ENCODE assay signal across 10 cellular contexts in genomic region chr7:35714862-35715261, GRCh38. TPM values are rescaled to one million over a fixed set of nuclear protein-coding genes. Genes with fewer than 3 reads are reported as not detected.
DNase-seq lines count a peak whose midpoint lies in the region; ATAC-seq and TF ChIP-seq lines count a peak whose summit lies in the region.
"Had no signal": no experiment of that assay in that cellular context is flagged by ENCODE, and none has a peak within 500 bp of the region (broad histone marks: within the 10 kb centered on the region; RNA-seq: fewer than 3 reads in every experiment).

No MANE protein-coding gene starts in this region.

- CTCF ChIA-PET in activated B cell treated with CpG ODN at 0.5 μM for 24 hours (lab: Charles Lee): interaction anchor here (1.3 to 2.5 kb wide), 2 partner anchors 10 to 13 kb away, joined by 6 to 8 read pairs; no protein-coding TSS in a partner anchor

- H3K4me1 Mint-ChIP-seq in GM23338: peaks cover 10% of the 10 kb centered on the region
- peaks cover 31% of the 10 kb centered on the region for H3K4me1 Mint-ChIP-seq in activated B cell treated with CpG ODN at 0.5 μM for 24 hours
- peaks cover 5% of the 10 kb centered on the region for H3K4me1 Mint-ChIP-seq in T-helper 17 cell

- H3K18ac ChIP-seq in mesendoderm (ENCODE audit: low read length): no peak overlapping the region
- no peak overlapping the region for H3K18ac ChIP-seq in neuronal stem cell (ENCODE audit: low read length)

- no peak overlapping the region for H3K56ac ChIP-seq in mesendoderm (ENCODE audit: low read length)

- H2BK5ac ChIP-seq in mesendoderm (ENCODE audit: low read length) (no peak overlapping the region), neuronal stem cell (ENCODE audit: low read length) (no peak overlapping the region)

- H2AK5ac ChIP-seq in mesendoderm (ENCODE audit: low read length) (no peak overlapping the region), neuronal stem cell (ENCODE audit: low read depth, low read length) (no peak overlapping the region)

- H3K27me3 ChIP-seq in GM23338 (ENCODE audit: insufficient read depth): no peaks in the 10 kb centered on the region
- H3K27me3 ChIP-seq in mesendoderm (ENCODE audit: insufficient read depth, low read length, poor library complexity): no peaks in the 10 kb centered on the region
- no peaks in the 10 kb centered on the region for H3K27me3 ChIP-seq in adrenal gland
- H3K27me3 ChIP-seq in neuronal stem cell (ENCODE audit: control insufficient read depth in 3 of 3, insufficient read depth in 3 of 3, low read depth in 1 of 3, low read length in 3 of 3): no peaks in the 10 kb centered on the region

- no peak overlapping the region for H2BK12ac ChIP-seq in neuronal stem cell (ENCODE audit: low read length)

- intact Hi-C loops in activated B cell treated with CpG ODN at 0.5 μM for 24 hours (cut with micrococcal nuclease) (loop anchor here (1.0 kb wide), 1 partner anchor 14 kb away; no protein-coding TSS in a partner anchor), adrenal gland (cut with DNase I) (loop anchor here in 1 of 2 donors (5.0 kb wide), 1 partner anchor 192 kb away; no protein-coding TSS in a partner anchor)

- no CpG with 5 or more reads among the region's 1 CpG for WGBS in mesendoderm (ENCODE audit: extremely low coverage, insufficient coverage, low lambda C conversion rate)
- 89 to 100% (median 94%) methylated on average over 1 of the region's 1 CpG for WGBS in adrenal gland, 4 donors
- WGBS in neuronal stem cell (ENCODE audit: extremely low coverage in 2 of 2, insufficient read length in 2 of 2, insufficient replicate concordance in 1 of 2), 2 donors: no CpG with 5 or more reads among the region's 1 CpG

- no peak overlapping the region for H3K23ac ChIP-seq in mesendoderm (ENCODE audit: low read length)
- no peak overlapping the region for H3K23ac ChIP-seq in neuronal stem cell (ENCODE audit: low read depth, low read length, poor library complexity)

- H3K36me3 ChIP-seq in GM23338 (ENCODE audit: insufficient read depth): no peaks in the 10 kb centered on the region
- H3K36me3 ChIP-seq in mesendoderm (ENCODE audit: control insufficient read depth, insufficient read depth, low read length): no peaks in the 10 kb centered on the region
- H3K36me3 ChIP-seq in adrenal gland (replicated peaks in 1 of 2): no peaks in the 10 kb centered on the region
- no peaks in the 10 kb centered on the region for H3K36me3 ChIP-seq in neuronal stem cell (replicated peaks in 1 of 2; ENCODE audit: control insufficient read depth in 2 of 2, insufficient read depth in 2 of 2, low read length in 2 of 2)

- H3K4me2 ChIP-seq in GM23338 (no peak overlapping the region), mesendoderm (ENCODE audit: low read length) (no peak overlapping the region), neuronal stem cell (ENCODE audit: insufficient read depth, low read length, poor library complexity, severe bottlenecking) (no peak overlapping the region)

- DNase-seq in G401 (ENCODE audit: low spot score) (peak; percentile 72), GM23338 (ENCODE audit: low spot score) (peak; percentile 9), activated B cell treated with CpG ODN at 0.5 μM for 24 hours (no peak), mesendoderm (peak; percentile 50), adrenal gland (no peak), T-helper 17 cell (no peak), neuronal stem cell (ENCODE audit: low spot score) (no peak), SKM-1 (lab: John Stamatoyannopoulos, UW; ENCODE audit: unreplicated experiment) (no peak)
- DNase-seq: amniotic stem cell, NCI-H2081 had no signal

- H3K14ac ChIP-seq in neuronal stem cell (ENCODE audit: low read length): no peak overlapping the region

- H3K9me3 ChIP-seq in adrenal gland (replicated peaks in 1 of 3) (no peaks in the 10 kb centered on the region), T-helper 17 cell (ENCODE audit: control insufficient read depth, low read length, poor library complexity, severe bottlenecking) (no peaks in the 10 kb centered on the region), neuronal stem cell (replicated peaks in 1 of 2; ENCODE audit: control insufficient read depth in 2 of 2, insufficient read depth in 1 of 2, low read depth in 1 of 2, low read length in 2 of 2) (no peaks in the 10 kb centered on the region)

- H2BK15ac ChIP-seq in mesendoderm (replicated peaks; ENCODE audit: low read depth) (no peak overlapping the region), neuronal stem cell (ENCODE audit: low read length) (no peak overlapping the region)

- H3K4me3 Mint-ChIP-seq in GM23338 (no peak overlapping the region), activated B cell treated with CpG ODN at 0.5 μM for 24 hours (no peak overlapping the region), T-helper 17 cell (no peak overlapping the region)

- H3K9me2 ChIP-seq in GM23338 (ENCODE audit: insufficient read depth): no peaks in the 10 kb centered on the region

- H3K9me3 Mint-ChIP-seq in GM23338: no peaks in the 10 kb centered on the region
- H3K9me3 Mint-ChIP-seq in activated B cell treated with CpG ODN at 0.5 μM for 24 hours: no peaks in the 10 kb centered on the region

- H3K27me3 Mint-ChIP-seq in GM23338 (ENCODE audit: insufficient read depth, low read depth, poor library complexity) (peaks cover 2% of the 10 kb centered on the region), activated B cell treated with CpG ODN at 0.5 μM for 24 hours (no peaks in the 10 kb centered on the region), T-helper 17 cell (peaks cover 9% of the 10 kb centered on the region)

- no peaks in the 10 kb centered on the region for H4K20me1 ChIP-seq in GM23338 (replicated peaks; ENCODE audit: insufficient read depth)

- H3K79me2 ChIP-seq in GM23338 (replicated peaks; ENCODE audit: insufficient read depth) (no peaks in the 10 kb centered on the region), mesendoderm (ENCODE audit: control insufficient read depth, insufficient read depth, low read length) (no peaks in the 10 kb centered on the region)

- H3K9ac ChIP-seq in mesendoderm (ENCODE audit: low read length) (no peak overlapping the region), neuronal stem cell (ENCODE audit: low read depth, low read length, poor library complexity) (no peak overlapping the region)

- H4K5ac ChIP-seq in mesendoderm (ENCODE audit: low read length): no peak overlapping the region

- no peak for TF ChIP-seq POLR2A in adrenal gland (IDR thresholded peaks at IDR 0.05)

- H3K79me1 ChIP-seq in mesendoderm (ENCODE audit: low read length): no peaks in the 10 kb centered on the region
- no peaks in the 10 kb centered on the region for H3K79me1 ChIP-seq in neuronal stem cell (ENCODE audit: low read depth, low read length)

- H2AFZ ChIP-seq in GM23338: no peak overlapping the region
- H2AFZ ChIP-seq in neuronal stem cell (ENCODE audit: low read length): no peak overlapping the region

- no peak overlapping the region for H4K8ac ChIP-seq in mesendoderm (ENCODE audit: low read depth, low read length)
- no peak overlapping the region for H4K8ac ChIP-seq in neuronal stem cell (ENCODE audit: low read depth, low read length)

- no peaks in the 10 kb centered on the region for H3K36me3 Mint-ChIP-seq in GM23338 (ENCODE audit: low read depth)
- H3K36me3 Mint-ChIP-seq in activated B cell treated with CpG ODN at 0.5 μM for 24 hours (ENCODE audit: low read depth): no peaks in the 10 kb centered on the region
- peaks cover 5% of the 10 kb centered on the region for H3K36me3 Mint-ChIP-seq in T-helper 17 cell (ENCODE audit: low read depth)

- TF ChIP-seq CTCF in GM23338 (conservative IDR thresholded peaks at IDR 0.05; ENCODE audit: low read depth in 2 of 2) (peak in 1 of 2 experiments; percentile 47; a peak in 2 of 4 replicates), activated B cell treated with CpG ODN at 0.5 μM for 24 hours (IDR thresholded peaks at IDR 0.05) (no peak), adrenal gland (IDR thresholded peaks at IDR 0.05) (no peak)

- in situ Hi-C loops in G401 (cut with HindIII; ENCODE audit: low sequenced_read_pairs): no loop called here

- H3K4me3 ChIP-seq in GM23338 (no peak overlapping the region), mesendoderm (ENCODE audit: low read length) (no peak overlapping the region), adrenal gland (no peak overlapping the region), neuronal stem cell (ENCODE audit: low read length in 2 of 2) (no peak overlapping the region)

- ATAC-seq in GM23338 (peak; percentile 53), activated B cell treated with CpG ODN at 0.5 μM for 24 hours (ENCODE audit: low read depth) (peak; percentile 57), T-helper 17 cell (no peak)

- no peaks in the 10 kb centered on the region for H3K4me1 ChIP-seq in GM23338 (ENCODE audit: insufficient read depth)
- H3K4me1 ChIP-seq in mesendoderm (ENCODE audit: control insufficient read depth, low read depth, low read length): no peaks in the 10 kb centered on the region
- H3K4me1 ChIP-seq in adrenal gland (replicated peaks in 1 of 2): peaks cover 0 to 3% of the 10 kb centered on the region in 2 donors
- peaks cover 0 to 3% of the 10 kb centered on the region in 2 donors for H3K4me1 ChIP-seq in neuronal stem cell (ENCODE audit: control insufficient read depth in 2 of 2, insufficient read depth in 1 of 2, low read depth in 1 of 2, low read length in 2 of 2)

- no peak overlapping the region for H3K27ac ChIP-seq in GM23338 (ENCODE audit: low read depth)
- H3K27ac ChIP-seq in mesendoderm (ENCODE audit: low read depth, low read length): no peak overlapping the region
- H3K27ac ChIP-seq in adrenal gland: no peak overlapping the region
- H3K27ac ChIP-seq in neuronal stem cell (replicated peaks; ENCODE audit: low read length): no peak overlapping the region

- POLR2A ChIA-PET in activated B cell treated with CpG ODN at 0.5 μM for 24 hours (lab: Charles Lee): interaction anchor here (1.3 kb wide), 1 partner anchor 189 kb away, joined by 4 read pairs; no protein-coding TSS in a partner anchor

- no peak overlapping the region for H4K91ac ChIP-seq in neuronal stem cell (ENCODE audit: low read depth, low read length, poor library complexity)

- H3K4ac ChIP-seq in mesendoderm (ENCODE audit: low read depth, low read length) (no peak overlapping the region), neuronal stem cell (ENCODE audit: low read length) (no peak overlapping the region)

- no peak overlapping the region for H2BK120ac ChIP-seq in mesendoderm (ENCODE audit: low read depth, low read length)
- no peak overlapping the region for H2BK120ac ChIP-seq in neuronal stem cell (ENCODE audit: low read depth, low read length)

- H3K27ac Mint-ChIP-seq in GM23338 (no peak overlapping the region), activated B cell treated with CpG ODN at 0.5 μM for 24 hours (peak overlapping the region; percentile 59), T-helper 17 cell (no peak overlapping the region)

- no peaks in the 10 kb centered on the region for H3F3A ChIP-seq in GM23338 (replicated peaks; ENCODE audit: low read depth)

RNA-seq across cellular contexts. Expression of gene HERPUD2, which starts 19.9 kb away (rescaled TPM):
- total RNA-seq in G401 (2014; rRNA removed; shearing (Covaris generic)): 29.4 and 30.0 TPM in 2 replicates
- total RNA-seq in GM23338 (2014; rRNA removed; shearing (Covaris generic)): 7.7 and 12.0 TPM in 2 replicates
- 6.7 and 8.0 TPM in 2 replicates for polyA plus RNA-seq in GM23338 (2016; fragmentation: Nextera tagmentation; extraction: Ambion mirVana)
- total RNA-seq in activated B cell treated with CpG ODN at 0.5 μM for 24 hours: 26.2 and 31.5 TPM in 2 replicates
- polyA plus RNA-seq in mesendoderm (2013, experiment 1 of 2): 16.0 TPM
- polyA plus RNA-seq in mesendoderm (2013, experiment 2 of 2): 17.2 TPM
- 10 to 100 TPM; 10.8 to 37.4 (median 20.1) TPM for total RNA-seq in adrenal gland
- 10 to 100 TPM in 2 of 3 donors, 1 to 10 TPM in 1; 7.8 to 24.7 (median 15.9) TPM for polyA plus RNA-seq in adrenal gland
- 100 to 1,000 TPM in 1 of 2 donors, 10 to 100 TPM in 1; 98.3 to 101 TPM for total RNA-seq in T-helper 17 cell
- polyA plus RNA-seq in neuronal stem cell (2013, experiment 1 of 2): 36.4 TPM
- 37.9 TPM for polyA plus RNA-seq in neuronal stem cell (2013, experiment 2 of 2)

Comparison
In these comparisons a context has a peak if more than half of its experiments do, and no peak if none do; other contexts are left out.
1. DNase-seq: peak in G401 (single experiment), GM23338 (single experiment) and mesendoderm (single experiment); none in activated B cell treated with CpG ODN at 0.5 μM for 24 hours (single experiment), adrenal gland (0 of 7), T-helper 17 cell (0 of 3), neuronal stem cell (single experiment) and SKM-1 (single experiment).